1 cellular context compared by ENCODE assay signal in genomic region chr16:78729687-78730086, GRCh38.
TF ChIP-seq lines count a peak whose summit lies in the region.

No MANE protein-coding gene starts in this region.

TF ChIP-seq in HepG2, 621 proteins besides CTCF, POLR2A, EP300 and RAD21 (continued from another document and continues in another):
- TF ChIP-seq ZNF142 (CRISPR knock-in tag; IDR thresholded peaks at IDR 0.05) (0 out of 2 replicates have a peak, but pooled peaks have one; percentile 63), ZNF124 (CRISPR knock-in tag; IDR thresholded peaks at IDR 0.05) (peak; percentile 85), TARDBP (CRISPR knock-in tag; IDR thresholded peaks at IDR 0.05) (peak; percentile 82; the same call in 1 of the 2 replicates), ZMYM4 (CRISPR knock-in tag; IDR thresholded peaks at IDR 0.05) (peak; percentile 85), ZFP91 (CRISPR knock-in tag; IDR thresholded peaks at IDR 0.05; ENCODE audit: borderline replicate concordance) (no peak), ZNF557 (CRISPR knock-in tag; IDR thresholded peaks at IDR 0.05) (peak; percentile 74; the same call in 1 of the 2 replicates), ATF2 (CRISPR knock-in tag; IDR thresholded peaks at IDR 0.05) (peak; percentile 61; the same call in 1 of the 2 replicates), TFDP1 (CRISPR knock-in tag; IDR thresholded peaks at IDR 0.05; ENCODE audit: borderline replicate concordance) (0 out of 2 replicates have a peak, but pooled peaks have one; percentile 28), ZNF292 (CRISPR knock-in tag; IDR thresholded peaks at IDR 0.05; ENCODE audit: borderline replicate concordance, low read depth) (peak; percentile 60; the same call in 1 of the 2 replicates), PAXIP1 (CRISPR knock-in tag; conservative IDR thresholded peaks at IDR 0.05) (peak; percentile 74), HOMEZ (CRISPR knock-in tag; IDR thresholded peaks at IDR 0.05; ENCODE audit: low read depth) (peak; percentile 74; the same call in 1 of the 2 replicates), ZNF891 (CRISPR knock-in tag; IDR thresholded peaks at IDR 0.05) (no peak), SOX13 (IDR thresholded peaks at IDR 0.05) (no peak), SOX13 (CRISPR knock-in tag; conservative IDR thresholded peaks at IDR 0.05 in 1 of 2, IDR thresholded peaks at IDR 0.05 in 1 of 2) (peak in 1 of 2 experiments; percentile 76; a peak in 2 of 4 replicates), GTF3A (CRISPR knock-in tag; conservative IDR thresholded peaks at IDR 0.05) (no peak), SALL2 (CRISPR knock-in tag; IDR thresholded peaks at IDR 0.05) (peak; percentile 60; the same call in 1 of the 2 replicates), HNF1A (IDR thresholded peaks at IDR 0.05; ENCODE audit: low read depth) (peak; percentile 38; the same call in 1 of the 2 replicates), HNF1A (CRISPR knock-in tag; IDR thresholded peaks at IDR 0.05; ENCODE audit: borderline replicate concordance) (no peak), RERE (CRISPR knock-in tag; IDR thresholded peaks at IDR 0.05; ENCODE audit: low read depth) (peak; percentile 54; the same call in 1 of the 2 replicates), IRF1 (CRISPR knock-in tag; IDR thresholded peaks at IDR 0.05; ENCODE audit: low read depth) (no peak), PITX1 (CRISPR knock-in tag; IDR thresholded peaks at IDR 0.05) (0 out of 2 replicates have a peak, but pooled peaks have one; percentile 32)
